Comparison of ENCODE assay signal across 21 cellular contexts in the genomic region with DNA sequence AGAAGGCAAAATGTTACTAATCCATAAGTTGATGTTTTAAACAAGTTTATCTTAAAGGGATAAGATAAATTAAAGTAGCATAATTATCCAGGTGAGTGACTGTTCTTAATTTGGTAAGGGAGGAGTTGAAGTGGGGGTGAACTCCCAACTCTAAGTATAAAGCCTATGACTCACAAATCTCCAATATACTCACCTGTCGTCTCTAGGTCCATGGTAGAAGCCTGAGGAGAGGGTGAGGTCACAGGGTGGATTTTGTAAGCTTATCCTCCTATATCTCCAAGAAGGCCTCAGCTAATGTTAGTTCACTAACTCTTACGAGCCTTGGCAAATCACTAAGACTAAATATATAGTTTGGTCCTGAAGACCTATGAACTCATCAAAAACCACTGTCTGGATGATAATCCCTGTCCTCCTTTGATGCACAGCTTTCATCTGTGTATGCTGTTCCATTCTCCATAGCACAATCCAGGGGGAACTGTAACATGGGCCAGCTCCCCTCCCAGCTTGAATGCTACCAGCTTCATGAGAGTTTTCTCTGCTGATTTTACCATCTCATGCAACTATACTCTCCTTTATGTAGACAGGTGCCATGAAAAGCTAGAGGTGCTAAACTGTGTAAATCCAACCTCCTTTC.
DNase-seq lines count a peak whose midpoint lies in the region; ATAC-seq and TF ChIP-seq lines count a peak whose summit lies in the region.
"Had no signal": no experiment of that assay in that cellular context is flagged by ENCODE, and none has a peak within 500 bp of the region (broad histone marks: within the 10 kb centered on the region; RNA-seq: fewer than 3 reads in every experiment).

No MANE protein-coding gene starts in this region.

- no peaks in the 10 kb centered on the region for H3K36me3 ChIP-seq in Caco-2 (ENCODE audit: control insufficient read depth, insufficient read depth, low read length)
- no peaks in the 10 kb centered on the region for H3K36me3 ChIP-seq in RWPE2 (ENCODE audit: low read depth)
- H3K36me3 ChIP-seq in effector memory CD4-positive, alpha-beta T cell (ENCODE audit: control insufficient read depth, insufficient read depth, low read length): no peaks in the 10 kb centered on the region

- ATAC-seq in RWPE2 (ENCODE audit: low read depth) (peak; percentile 28; the same call in 1 of the 3 replicates), foreskin keratinocyte (peak; percentile 64)
- ATAC-seq: GM12878 had no signal

- POLR2A ChIA-PET in Caco-2 (lab: Charles Lee): interaction anchor here (0.6 kb wide), 1 partner anchor 18 kb away, joined by 3 read pairs; no protein-coding TSS in a partner anchor

- no peaks in the 10 kb centered on the region for H3K27me3 Mint-ChIP-seq in Caco-2 (ENCODE audit: insufficient read depth, unreplicated experiment)

- BruUV-seq in Caco-2 (replicated peaks; lab: Mats Ljungman, UMichigan): no TSS peak

- no peak overlapping the region for H3K4me3 Mint-ChIP-seq in Caco-2 (ENCODE audit: unreplicated experiment)
- H3K4me3 Mint-ChIP-seq: B cell, CD14-positive monocyte, HFFc6 had no signal

- DNase-seq in Caco-2: no peak
- DNase-seq in HT-29 (ENCODE audit: low spot score): peak; percentile 52
- DNase-seq in RWPE2 (ENCODE audit: low spot score): no peak
- DNase-seq in foreskin keratinocyte: peak in 1 of 2 donors; percentile 53
- DNase-seq in GM13977 (ENCODE audit: low spot score): no peak
- DNase-seq in stimulated activated CD4-positive, alpha-beta T cell treated with anti-CD3 and anti-CD28 coated beads, Interleukin-15, amount 100 ng/mL, for 24 hours: no peak
- no peak for DNase-seq in DMS153 (lab: John Stamatoyannopoulos, UW)
- DNase-seq in effector memory CD4-positive, alpha-beta T cell: no peak
- DNase-seq: DND-41, HFFc6, NCI-H1417, NCI-H1694 treated with DMSO at 0.1 percent for 48 hours, NCI-H2081 treated with DMSO at 0.1 percent for 48 hours, NCI-H2171 treated with DMSO at 0.1 percent for 48 hours, NCI-H526, OCI-M1, SHP77 had no signal

- TF ChIP-seq CTCF in Caco-2 (IDR thresholded peaks at IDR 0.05; ENCODE audit: insufficient read depth in 1 of 2, low read depth in 1 of 2, low read length in 1 of 2, severe bottlenecking in 1 of 2, unreplicated experiment in 1 of 2) (no peak), RWPE2 (IDR thresholded peaks at IDR 0.05; ENCODE audit: poor library complexity, severe bottlenecking) (no peak), foreskin keratinocyte (conservative IDR thresholded peaks at IDR 0.05) (no peak), GM13977 (IDR thresholded peaks at IDR 0.05; ENCODE audit: extremely low read depth, insufficient read depth, missing control alignments) (no peak)

- H3K27me3 ChIP-seq in Caco-2 (replicated peaks; ENCODE audit: control insufficient read depth, insufficient read depth, low read length): no peaks in the 10 kb centered on the region
- H3K27me3 ChIP-seq in RWPE2 (ENCODE audit: insufficient read depth, poor library complexity, severe bottlenecking): no peaks in the 10 kb centered on the region
- no peaks in the 10 kb centered on the region for H3K27me3 ChIP-seq in foreskin keratinocyte
- no peaks in the 10 kb centered on the region for H3K27me3 ChIP-seq in effector memory CD4-positive, alpha-beta T cell (replicated peaks; ENCODE audit: control insufficient read depth, insufficient read depth, low read length, poor library complexity, severe bottlenecking)

- in situ Hi-C loops in GM13977 (cut with MboI; ENCODE audit: low pct_unique_long_range_greater_than_20kb, low sequenced_read_pairs, unreplicated experiment): no loop called here

- H3K4me3 ChIP-seq in Caco-2 (ENCODE audit: low read depth, low read length) (no peak overlapping the region), RWPE2 (ENCODE audit: severe bottlenecking) (no peak overlapping the region)
- no peak overlapping the region for H3K4me3 ChIP-seq in effector memory CD4-positive, alpha-beta T cell (ENCODE audit: insufficient read depth, low read depth, low read length, poor library complexity, severe bottlenecking)
- H3K4me3 ChIP-seq: GM12878 had no signal

- peaks cover 18% of the 10 kb centered on the region for H3K4me1 Mint-ChIP-seq in Caco-2 (ENCODE audit: low read depth, unreplicated experiment)
- H3K4me1 Mint-ChIP-seq: B cell had no signal

- peaks cover 17% of the 10 kb centered on the region for H3K36me3 Mint-ChIP-seq in Caco-2 (ENCODE audit: insufficient read depth, unreplicated experiment)
- H3K36me3 Mint-ChIP-seq: CD14-positive monocyte had no signal

- H3K4me1 ChIP-seq in Caco-2 (peaks cover 40% of the 10 kb centered on the region), RWPE2 (ENCODE audit: insufficient read depth, poor library complexity, severe bottlenecking) (peaks cover 44% of the 10 kb centered on the region), foreskin keratinocyte (peaks cover 18% of the 10 kb centered on the region)
- H3K4me1 ChIP-seq in effector memory CD4-positive, alpha-beta T cell (ENCODE audit: control insufficient read depth, insufficient read depth, low read length, poor library complexity, severe bottlenecking): no peaks in the 10 kb centered on the region

- peaks cover 9% of the 10 kb centered on the region for H3K9me3 Mint-ChIP-seq in Caco-2 (ENCODE audit: unreplicated experiment)
- H3K9me3 Mint-ChIP-seq: CD14-positive monocyte, HFFc6 had no signal

- H3K27ac ChIP-seq in RWPE2 (ENCODE audit: poor library complexity, severe bottlenecking): no peak overlapping the region
- no peak overlapping the region for H3K27ac ChIP-seq in foreskin keratinocyte
- no peak overlapping the region for H3K27ac ChIP-seq in effector memory CD4-positive, alpha-beta T cell (ENCODE audit: insufficient read depth, low read length, poor library complexity, severe bottlenecking)
- H3K27ac ChIP-seq: KMS-11 had no signal

- intact Hi-C loops in Caco-2 (cut with micrococcal nuclease; ENCODE audit: unreplicated experiment): no loop called here

- H3K9me3 ChIP-seq in Caco-2 (no peaks in the 10 kb centered on the region), RWPE2 (ENCODE audit: severe bottlenecking) (no peaks in the 10 kb centered on the region)
- no peaks in the 10 kb centered on the region for H3K9me3 ChIP-seq in effector memory CD4-positive, alpha-beta T cell (ENCODE audit: control insufficient read depth, low read length)

- CTCF ChIA-PET in Caco-2 (lab: Charles Lee): interaction anchor here (1.3 kb wide), 1 partner anchor 190 kb away, joined by 3 read pairs; a partner anchor contains a TSS

- H3K27ac Mint-ChIP-seq in Caco-2 (ENCODE audit: unreplicated experiment): peak overlapping the region; percentile 19
- H3K27ac Mint-ChIP-seq: B cell, CD14-positive monocyte, HFFc6 had no signal
